ENCODE assay signal across 11 cellular contexts in the genomic region with DNA sequence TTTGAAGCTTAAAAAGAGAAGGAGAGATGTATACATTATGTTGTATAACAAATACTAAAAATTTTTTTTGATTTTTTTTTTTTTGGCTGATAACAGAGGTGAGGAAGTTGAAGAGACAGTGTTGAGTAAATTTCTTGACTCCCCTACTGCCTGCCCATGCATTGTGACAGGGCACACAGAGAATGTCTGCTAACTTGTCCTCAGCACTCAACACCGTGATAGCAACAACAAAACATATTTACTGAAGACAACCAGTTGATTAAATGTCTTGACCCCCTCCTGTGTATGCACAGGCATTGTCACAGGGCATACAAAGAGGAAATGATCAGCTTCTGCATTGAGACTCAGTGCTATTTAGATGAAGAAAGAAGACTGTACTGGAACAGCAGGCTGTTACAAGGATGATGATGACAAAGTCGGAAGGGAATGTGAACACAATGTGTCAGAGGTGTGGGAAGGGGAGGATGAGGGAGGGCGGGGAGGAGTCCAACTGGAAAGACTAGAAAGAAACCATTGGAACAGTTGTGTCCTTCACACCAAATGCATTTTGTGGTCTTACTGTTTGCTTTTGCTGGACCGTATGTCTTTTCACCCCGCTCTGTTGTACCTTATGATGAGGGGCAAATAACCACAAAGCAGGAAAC.
DNase-seq lines count a peak whose midpoint lies in the region; ATAC-seq, FAIRE-seq and TF ChIP-seq lines count a peak whose summit lies in the region.
"Had no signal": no experiment of that assay in that cellular context is flagged by ENCODE, and none has a peak within 500 bp of the region (broad histone marks: within the 10 kb centered on the region; RNA-seq: fewer than 3 reads in every experiment).

No MANE protein-coding gene starts in this region.

- no peak for TF ChIP-seq CTCF in natural killer cell (IDR thresholded peaks at IDR 0.05)

- intact Hi-C loops in natural killer cell (cut with micrococcal nuclease), result no loop called here
- intact Hi-C loops in left ventricle myocardium superior (cut with micrococcal nuclease), result loop anchor here (10.0 kb wide), 1 partner anchor 139 kb away; no protein-coding TSS in a partner anchor

- DNase-seq in natural killer cell (no peak), UCSD-AML1 (lab: John Stamatoyannopoulos, UW; ENCODE audit: unreplicated experiment) (peak; percentile 21), left ventricle myocardium superior (no peak), urothelium cell line (ENCODE audit: low spot score) (peak; percentile 81), D341Med (ENCODE audit: low spot score) (no peak), HUDEP-2 (lab: John Stamatoyannopoulos, UW; ENCODE audit: unreplicated experiment in 76 of 76) (no peak)
- no peak for DNase-seq in natural killer cell treated with Interleukin-12 subunit alpha and Interleukin-12 subunit beta and Interleukin-15 and Interleukin-18, amount 100 ng/mL, for 72 hours (ENCODE audit: low spot score)
- DNase-seq: activated naive CD8-positive, alpha-beta T cell treated with anti-CD3 and anti-CD28 coated beads, Interleukin-2, amount 10 ng/mL, durations not matched to agents 7 days and 5 days had no signal

- FAIRE-seq in urothelium cell line (lab: Jason Lieb, UNC), result peak; percentile 86

- H3K36me3 Mint-ChIP-seq in natural killer cell, result peaks cover 16% of the 10 kb centered on the region
- H3K36me3 Mint-ChIP-seq in natural killer cell treated with Interleukin-12 subunit alpha and Interleukin-12 subunit beta and Interleukin-15 and Interleukin-18, amount 100 ng/mL, for 72 hours, result peaks cover 23% of the 10 kb centered on the region
- H3K36me3 Mint-ChIP-seq in stimulated activated memory B cell treated with anti-CD40 and anti-IgM and Interleukin-4, amounts not matched to agents 10 μg/mL and 1 μg/mL and 100 μg/mL, for 72 hours, result peaks cover 18% of the 10 kb centered on the region

- H3K27me3 Mint-ChIP-seq in natural killer cell (ENCODE audit: low read depth in 2 of 2), result no peaks in the 10 kb centered on the region
- no peaks in the 10 kb centered on the region for H3K27me3 Mint-ChIP-seq in natural killer cell treated with Interleukin-12 subunit alpha and Interleukin-12 subunit beta and Interleukin-15 and Interleukin-18, amount 100 ng/mL, for 72 hours
- no peaks in the 10 kb centered on the region for H3K27me3 Mint-ChIP-seq in stimulated activated memory B cell treated with anti-CD40 and anti-IgM and Interleukin-4, amounts not matched to agents 10 μg/mL and 1 μg/mL and 100 μg/mL, for 72 hours
- H3K27me3 Mint-ChIP-seq: activated naive CD8-positive, alpha-beta T cell treated with anti-CD3 and anti-CD28 coated beads, Interleukin-2, amount 10 ng/mL, durations not matched to agents 7 days and 5 days had no signal

- no peak overlapping the region for H3K27ac Mint-ChIP-seq in natural killer cell
- no peak overlapping the region for H3K27ac Mint-ChIP-seq in natural killer cell treated with Interleukin-12 subunit alpha and Interleukin-12 subunit beta and Interleukin-15 and Interleukin-18, amount 100 ng/mL, for 72 hours
- no peak overlapping the region for H3K27ac Mint-ChIP-seq in stimulated activated memory B cell treated with anti-CD40 and anti-IgM and Interleukin-4, amounts not matched to agents 10 μg/mL and 1 μg/mL and 100 μg/mL, for 72 hours
- H3K27ac Mint-ChIP-seq: activated naive CD8-positive, alpha-beta T cell treated with anti-CD3 and anti-CD28 coated beads, Interleukin-2, amount 10 ng/mL, durations not matched to agents 7 days and 5 days; T-helper 1 cell treated with Interleukin-12 subunit alpha and Interleukin-12 subunit beta and Interleukin-4 antibody, amounts not matched to agents 30 μg/mL and 1 μg/mL, for 36 hours had no signal

- ATAC-seq in natural killer cell (peak in 2 of 3 donors; percentile 32 to 41), left ventricle myocardium superior (peak; percentile 91)
- ATAC-seq in natural killer cell treated with Interleukin-12 subunit alpha and Interleukin-12 subunit beta and Interleukin-15 and Interleukin-18, amount 100 ng/mL, for 72 hours, result no peak
- ATAC-seq in stimulated activated memory B cell treated with anti-CD40 and anti-IgM and Interleukin-4, amounts not matched to agents 10 μg/mL and 1 μg/mL and 100 μg/mL, for 72 hours, result no peak
- ATAC-seq: left lobe of liver had no signal

- peaks cover 3% of the 10 kb centered on the region in 2 donors for H3K9me3 Mint-ChIP-seq in natural killer cell
- H3K9me3 Mint-ChIP-seq in natural killer cell treated with Interleukin-12 subunit alpha and Interleukin-12 subunit beta and Interleukin-15 and Interleukin-18, amount 100 ng/mL, for 72 hours, result no peaks in the 10 kb centered on the region
- peaks cover 10% of the 10 kb centered on the region for H3K9me3 Mint-ChIP-seq in stimulated activated memory B cell treated with anti-CD40 and anti-IgM and Interleukin-4, amounts not matched to agents 10 μg/mL and 1 μg/mL and 100 μg/mL, for 72 hours

- H3K4me3 Mint-ChIP-seq in natural killer cell, result peak overlapping the region; percentile 45
- H3K4me3 Mint-ChIP-seq in natural killer cell treated with Interleukin-12 subunit alpha and Interleukin-12 subunit beta and Interleukin-15 and Interleukin-18, amount 100 ng/mL, for 72 hours, result no peak overlapping the region
- no peak overlapping the region for H3K4me3 Mint-ChIP-seq in stimulated activated memory B cell treated with anti-CD40 and anti-IgM and Interleukin-4, amounts not matched to agents 10 μg/mL and 1 μg/mL and 100 μg/mL, for 72 hours
- H3K4me3 Mint-ChIP-seq: activated naive CD8-positive, alpha-beta T cell treated with anti-CD3 and anti-CD28 coated beads, Interleukin-2, amount 10 ng/mL, durations not matched to agents 7 days and 5 days; T-helper 1 cell treated with Interleukin-12 subunit alpha and Interleukin-12 subunit beta and Interleukin-4 antibody, amounts not matched to agents 30 μg/mL and 1 μg/mL, for 36 hours had no signal

- peaks cover 32 to 40% of the 10 kb centered on the region in 2 donors for H3K4me1 Mint-ChIP-seq in natural killer cell
- peaks cover 10 to 20% of the 10 kb centered on the region in 2 donors for H3K4me1 Mint-ChIP-seq in natural killer cell treated with Interleukin-12 subunit alpha and Interleukin-12 subunit beta and Interleukin-15 and Interleukin-18, amount 100 ng/mL, for 72 hours (ENCODE audit: low read depth in 2 of 2)
- no peaks in the 10 kb centered on the region for H3K4me1 Mint-ChIP-seq in stimulated activated memory B cell treated with anti-CD40 and anti-IgM and Interleukin-4, amounts not matched to agents 10 μg/mL and 1 μg/mL and 100 μg/mL, for 72 hours

Comparison
In these comparisons a context has a peak if more than half of its experiments do, and no peak if none do; other contexts are left out.
1. ATAC-seq: peak in natural killer cell (2 of 3) and left ventricle myocardium superior (single experiment); none in natural killer cell treated with Interleukin-12 subunit alpha and Interleukin-12 subunit beta and Interleukin-15 and Interleukin-18, amount 100 ng/mL, for 72 hours (0 of 2) and stimulated activated memory B cell treated with anti-CD40 and anti-IgM and Interleukin-4, amounts not matched to agents 10 μg/mL and 1 μg/mL and 100 μg/mL, for 72 hours (single experiment).
2. DNase-seq: peak in UCSD-AML1 (single experiment) and urothelium cell line (single experiment); none in natural killer cell (single experiment), natural killer cell treated with Interleukin-12 subunit alpha and Interleukin-12 subunit beta and Interleukin-15 and Interleukin-18, amount 100 ng/mL, for 72 hours (single experiment), left ventricle myocardium superior (single experiment), D341Med (single experiment) and HUDEP-2 (0 of 76).